19 cellular contexts compared by ENCODE assay signal in genomic region chr18:24837065-24837464, GRCh38.
DNase-seq lines count a peak whose midpoint lies in the region; ATAC-seq and TF ChIP-seq lines count a peak whose summit lies in the region.
"Had no signal": no experiment of that assay in that cellular context is flagged by ENCODE, and none has a peak within 500 bp of the region (broad histone marks: within the 10 kb centered on the region; RNA-seq: fewer than 3 reads in every experiment).

No MANE protein-coding gene starts in this region.

- no peaks in the 10 kb centered on the region; a peak in 1 of 4 replicates for H3K79me1 ChIP-seq in IMR-90 (ENCODE audit: low read depth in 1 of 2, low read length in 2 of 2)

- no peak overlapping the region for H4K5ac ChIP-seq in IMR-90 (ENCODE audit: low read depth, low read length)

- no peak overlapping the region for H4K91ac ChIP-seq in IMR-90 (ENCODE audit: insufficient read depth, low read depth, low read length)

- H3K14ac ChIP-seq in IMR-90 (replicated peaks; ENCODE audit: low read depth, low read length) = no peak overlapping the region

- TF ChIP-seq RAD21 in IMR-90 (IDR thresholded peaks at IDR 0.05; ENCODE audit: low read length) = no peak

- H3K27ac ChIP-seq in IMR-90 (ENCODE audit: insufficient read depth, low read length) = peak overlapping the region; percentile 60; the same call in 1 of the 2 replicates
- H3K27ac ChIP-seq: BLaER1 treated with 17β-estradiol and CSF1 and Interleukin-3, amounts not matched to agents 10 nM and 100 nM; coronary artery; esophagus muscularis mucosa; upper lobe of left lung had no signal

- peak overlapping the region; percentile 53; the same call in 1 of the 2 replicates for H2BK20ac ChIP-seq in IMR-90 (ENCODE audit: low read depth, low read length)

- no TSS peak for BruUV-seq in IMR-90 (replicated peaks; lab: Mats Ljungman, UMichigan)

- no peak for TF ChIP-seq POLR2A in IMR-90 (IDR thresholded peaks at IDR 0.05; ENCODE audit: low read depth, low read length)

- H3K36me3 Mint-ChIP-seq in nephron progenitor cell (ENCODE audit: low read depth) = no peaks in the 10 kb centered on the region
- no peaks in the 10 kb centered on the region for H3K36me3 Mint-ChIP-seq in activated CD4-positive, alpha-beta T cell treated with anti-CD3 and anti-CD28 coated beads, Interleukin-2, amount 10 ng/mL, durations not matched to agents 24 days and 14 days (ENCODE audit: low read depth)
- H3K36me3 Mint-ChIP-seq: mesothelial cell of epicardium, T-cell had no signal

- TF ChIP-seq CTCF in BJ (IDR thresholded peaks at IDR 0.05; ENCODE audit: insufficient read depth, low read depth, low read length) = no peak
- no peak for TF ChIP-seq CTCF in IMR-90 (conservative IDR thresholded peaks at IDR 0.05; ENCODE audit: low read depth, low read length)
- TF ChIP-seq CTCF in nephron progenitor cell (IDR thresholded peaks at IDR 0.05) = no peak

- ATAC-seq in IMR-90 (ENCODE audit: low read depth) (peak; percentile 90), HG02588 (IDR thresholded peaks at IDR 0.05; ENCODE audit: unreplicated experiment) (no peak)
- ATAC-seq: T-cell had no signal

- H4K8ac ChIP-seq in IMR-90 (ENCODE audit: low read depth in 2 of 2, low read length in 2 of 2) = peak overlapping the region in 1 of 2 experiments; percentile 33; a peak in 1 of 4 replicates

- H3K36me3 ChIP-seq in BJ (ENCODE audit: control insufficient read depth, insufficient read depth, low read length) (no peaks in the 10 kb centered on the region), IMR-90 (ENCODE audit: control insufficient read depth, insufficient read depth, low read length) (no peaks in the 10 kb centered on the region)
- H3K36me3 ChIP-seq: BLaER1 treated with 17β-estradiol and CSF1 and Interleukin-3, amounts not matched to agents 10 nM and 100 nM; esophagus muscularis mucosa; upper lobe of left lung had no signal

- H3K4me3 ChIP-seq in BJ (ENCODE audit: low read depth, low read length) (no peak overlapping the region), IMR-90 (ENCODE audit: insufficient read depth, low read depth, low read length) (no peak overlapping the region)
- H3K4me3 ChIP-seq: BLaER1 treated with 17β-estradiol and CSF1 and Interleukin-3, amounts not matched to agents 10 nM and 100 nM; coronary artery; esophagus muscularis mucosa; upper lobe of left lung had no signal

- no peak overlapping the region for H3K4ac ChIP-seq in IMR-90 (ENCODE audit: low read depth, low read length)

- H2BK15ac ChIP-seq in IMR-90 (ENCODE audit: low read depth, low read length) = no peak overlapping the region

- no peak overlapping the region for H2AK9ac ChIP-seq in IMR-90 (replicated peaks; ENCODE audit: low read depth, low read length, poor library complexity)

- no peak overlapping the region for H2AFZ ChIP-seq in IMR-90 (replicated peaks; ENCODE audit: low read length, poor library complexity)

- H3K4me1 Mint-ChIP-seq in nephron progenitor cell = peaks cover 64% of the 10 kb centered on the region
- H3K4me1 Mint-ChIP-seq in activated CD4-positive, alpha-beta T cell treated with anti-CD3 and anti-CD28 coated beads, Interleukin-2, amount 10 ng/mL, durations not matched to agents 24 days and 14 days = no peaks in the 10 kb centered on the region
- H3K4me1 Mint-ChIP-seq: T-cell had no signal

- H3K4me3 Mint-ChIP-seq in nephron progenitor cell = no peak overlapping the region
- H3K4me3 Mint-ChIP-seq in activated CD4-positive, alpha-beta T cell treated with anti-CD3 and anti-CD28 coated beads, Interleukin-2, amount 10 ng/mL, durations not matched to agents 24 days and 14 days = no peak overlapping the region
- H3K4me3 Mint-ChIP-seq: mesothelial cell of epicardium, T-cell had no signal

- dilution Hi-C loops in IMR-90 (cut with HindIII; ENCODE audit: low sequenced_read_pairs, unreplicated experiment) = no loop called here

- POLR2A ChIA-PET in BJ (lab: Charles Lee) = interaction anchor here (0.7 to 1.0 kb wide), 2 partner anchors 27 to 39 kb away, joined by 3 to 4 read pairs; no protein-coding TSS in a partner anchor
- POLR2A ChIA-PET in IMR-90 (lab: Charles Lee; ENCODE audit: unreplicated experiment) = no interaction called here

- no peak overlapping the region for H2AK5ac ChIP-seq in IMR-90 (ENCODE audit: low read depth, low read length)

- H3K9ac ChIP-seq in IMR-90 (ENCODE audit: low read depth, low read length) = no peak overlapping the region
- H3K9ac ChIP-seq: BLaER1 treated with 17β-estradiol and CSF1 and Interleukin-3, amounts not matched to agents 10 nM and 100 nM had no signal

- peak overlapping the region; percentile 56 for H2BK5ac ChIP-seq in IMR-90 (ENCODE audit: low read depth, low read length, poor library complexity, severe bottlenecking)

- DNase-seq in BJ (ENCODE audit: low read depth) (peak; percentile 96), IMR-90 (peak; percentile 98), dedifferentiated amniotic fluid mesenchymal stem cell (ENCODE audit: extremely low spot score) (peak; percentile 15), nephron progenitor cell (no peak), SW480 (ENCODE audit: low spot score) (no peak), NCI-H2171 (lab: John Stamatoyannopoulos, UW) (no peak)
- DNase-seq in activated CD4-positive, alpha-beta T cell treated with anti-CD3 and anti-CD28 coated beads, Interleukin-2, amount 10 ng/mL, durations not matched to agents 24 days and 14 days = no peak
- DNase-seq: activated CD4-positive, alpha-beta T cell treated with anti-CD3 and anti-CD28 coated beads for 1 hour; amniotic stem cell; NCI-H510A; stimulated activated CD4-positive, alpha-beta T cell treated with anti-CD3 and anti-CD28 coated beads, Interleukin-1b, Interleukin-23, amount 100 ng/mL, for 48 hours; T-cell; upper lobe of left lung had no signal

- peaks cover 4% of the 10 kb centered on the region for H3K27me3 ChIP-seq in BJ (ENCODE audit: control insufficient read depth, insufficient read depth, low read length)
- peaks cover 3% of the 10 kb centered on the region; the same call in 1 of the 2 replicates for H3K27me3 ChIP-seq in IMR-90 (ENCODE audit: control insufficient read depth, insufficient read depth, low read length)
- H3K27me3 ChIP-seq: BLaER1 treated with 17β-estradiol and CSF1 and Interleukin-3, amounts not matched to agents 10 nM and 100 nM; upper lobe of left lung had no signal

- H3K4me2 ChIP-seq in IMR-90 (ENCODE audit: low read depth, low read length) = peak overlapping the region; percentile 52; the same call in 1 of the 2 replicates
- H3K4me2 ChIP-seq: BLaER1 treated with 17β-estradiol and CSF1 and Interleukin-3, amounts not matched to agents 10 nM and 100 nM had no signal

- peak overlapping the region; percentile 24 for H3K27ac Mint-ChIP-seq in nephron progenitor cell
- H3K27ac Mint-ChIP-seq in activated CD4-positive, alpha-beta T cell treated with anti-CD3 and anti-CD28 coated beads, Interleukin-2, amount 10 ng/mL, durations not matched to agents 24 days and 14 days = no peak overlapping the region
- H3K27ac Mint-ChIP-seq: mesothelial cell of epicardium, progenitor cell of endocrine pancreas, T-cell had no signal

- no peaks in the 10 kb centered on the region for H3K9me3 ChIP-seq in IMR-90 (ENCODE audit: control insufficient read depth, insufficient read depth, low read length)
- H3K9me3 ChIP-seq: BLaER1 treated with 17β-estradiol and CSF1 and Interleukin-3, amounts not matched to agents 10 nM and 100 nM; esophagus muscularis mucosa; upper lobe of left lung had no signal

- CTCF ChIA-PET in BJ (lab: Yijun Ruan, JAX) (interaction anchor here (1.3 kb wide), 1 partner anchor 9 kb away, joined by 5 read pairs; no protein-coding TSS in a partner anchor), IMR-90 (lab: Yijun Ruan, JAX) (interaction anchor here (0.7 to 0.8 kb wide), 2 partner anchors 33 to 348 kb away, joined by 3 read pairs; no protein-coding TSS in a partner anchor)

- H3K4me1 ChIP-seq in IMR-90 (ENCODE audit: control insufficient read depth, insufficient read depth, low read length) = peaks cover 15% of the 10 kb centered on the region
- H3K4me1 ChIP-seq: BLaER1 treated with 17β-estradiol and CSF1 and Interleukin-3, amounts not matched to agents 10 nM and 100 nM; esophagus muscularis mucosa; upper lobe of left lung had no signal

- H3K9me1 ChIP-seq in IMR-90 (ENCODE audit: insufficient read depth, low read length) = peaks cover 4% of the 10 kb centered on the region; the same call in 1 of the 2 replicates

- in situ Hi-C loops in IMR-90 (cut with MboI; ENCODE audit: low sequenced_read_pairs) = no loop called here

- no peak overlapping the region for H3K18ac ChIP-seq in IMR-90 (ENCODE audit: low read depth, low read length)

- H4K20me1 ChIP-seq in IMR-90 (ENCODE audit: insufficient read depth, low read length) = no peaks in the 10 kb centered on the region; the same call in 1 of the 2 replicates
- H4K20me1 ChIP-seq: BLaER1 treated with 17β-estradiol and CSF1 and Interleukin-3, amounts not matched to agents 10 nM and 100 nM had no signal

- peaks cover 6% of the 10 kb centered on the region for H3K9me3 Mint-ChIP-seq in nephron progenitor cell
- H3K9me3 Mint-ChIP-seq in activated CD4-positive, alpha-beta T cell treated with anti-CD3 and anti-CD28 coated beads, Interleukin-2, amount 10 ng/mL, durations not matched to agents 24 days and 14 days = no peaks in the 10 kb centered on the region
- H3K9me3 Mint-ChIP-seq: mesothelial cell of epicardium had no signal

- no CpG with 5 or more reads among the region's 3 CpGs for WGBS in IMR-90 (ENCODE audit: extremely low coverage in 2 of 2, insufficient read length in 1 of 2), 2 experiments

- peaks cover 6% of the 10 kb centered on the region for H3K27me3 Mint-ChIP-seq in nephron progenitor cell (ENCODE audit: low read depth, poor library complexity)
- H3K27me3 Mint-ChIP-seq in activated CD4-positive, alpha-beta T cell treated with anti-CD3 and anti-CD28 coated beads, Interleukin-2, amount 10 ng/mL, durations not matched to agents 24 days and 14 days = no peaks in the 10 kb centered on the region

- no peak overlapping the region for H3K56ac ChIP-seq in IMR-90 (ENCODE audit: extremely low read depth, insufficient read depth, low read length)

- peak overlapping the region; percentile 71 for H2BK120ac ChIP-seq in IMR-90 (ENCODE audit: low read depth, low read length)

- intact Hi-C loops in IMR-90 (cut with micrococcal nuclease) = no loop called here
- intact Hi-C loops in activated CD4-positive, alpha-beta T cell treated with anti-CD3 and anti-CD28 coated beads, Interleukin-2, amount 10 ng/mL, durations not matched to agents 24 days and 14 days (cut with micrococcal nuclease) = no loop called here

- H3K23ac ChIP-seq in IMR-90 (ENCODE audit: low read depth, low read length) = no peak overlapping the region

TF ChIP-seq in IMR-90, 13 proteins besides CTCF, POLR2A, EP300 and RAD21 (continues in another document):
- peak; percentile 96 for TF ChIP-seq BHLHE40 (IDR thresholded peaks at IDR 0.05; ENCODE audit: low read depth, low read length)
- peak; percentile 77 for TF ChIP-seq RCOR1 (IDR thresholded peaks at IDR 0.05; ENCODE audit: insufficient replicate concordance, low read length)
- 0 out of 2 replicates have a peak, but pooled peaks have one; percentile 20 for TF ChIP-seq CEBPB (IDR thresholded peaks at IDR 0.05; ENCODE audit: low read depth, low read length)
- TF ChIP-seq FOS (IDR thresholded peaks at IDR 0.05; ENCODE audit: low read depth, low read length) = peak; percentile 36

Comparison
In these comparisons a context has a peak if more than half of its experiments do, and no peak if none do; other contexts are left out.
1. DNase-seq: peak in BJ (single experiment), IMR-90 (single experiment) and dedifferentiated amniotic fluid mesenchymal stem cell (single experiment); none in nephron progenitor cell (single experiment), SW480 (single experiment), NCI-H2171 (single experiment) and activated CD4-positive, alpha-beta T cell treated with anti-CD3 and anti-CD28 coated beads, Interleukin-2, amount 10 ng/mL, durations not matched to agents 24 days and 14 days (single experiment).